In the genomic region with DNA sequence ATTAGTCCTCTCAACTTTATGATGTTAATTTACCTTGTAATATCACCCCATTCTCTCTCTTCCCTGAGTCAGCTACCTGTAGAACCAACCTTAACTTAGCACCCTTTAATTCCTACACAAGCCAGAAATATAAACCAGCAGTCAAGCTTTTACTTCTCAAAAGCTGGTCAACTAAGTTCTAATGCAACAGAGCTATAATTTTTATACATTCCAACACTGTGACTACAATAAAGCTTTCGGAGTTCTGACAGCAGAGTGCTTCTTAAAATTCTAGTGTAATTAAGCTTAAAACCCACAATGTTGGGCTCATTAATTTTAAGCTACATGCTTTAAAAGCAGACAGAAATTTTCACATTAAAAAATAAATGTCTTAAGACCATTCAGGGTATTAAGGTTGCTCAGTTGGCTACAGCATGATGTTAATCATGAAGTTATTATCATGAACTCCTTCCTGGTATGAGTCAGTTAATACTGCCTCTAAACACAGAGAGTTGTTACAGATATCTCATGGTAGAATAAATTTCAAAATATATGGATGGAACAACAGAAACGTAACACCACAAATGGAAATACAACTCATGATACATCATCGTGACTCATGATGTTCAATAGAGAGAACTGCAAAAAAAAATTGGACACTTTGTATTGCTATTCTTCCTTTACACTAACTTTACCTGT, we compare ENCODE assay signal across 9 cellular contexts.
A peak's percentile ranks its signal among the peaks of the same experiment; 100 is the strongest.
DNase-seq lines count a peak whose midpoint lies in the region; ATAC-seq, FAIRE-seq and TF ChIP-seq lines count a peak whose summit lies in the region.
"Had no signal": no experiment of that assay in that cellular context is flagged by ENCODE, and none has a peak within 500 bp of the region (broad histone marks: within the 10 kb centered on the region; RNA-seq: fewer than 3 reads in every experiment).

No MANE protein-coding gene starts in this region.

- no peak overlapping the region for H2AFZ ChIP-seq in HCT116 (ENCODE audit: low read depth, low read length, poor library complexity, severe bottlenecking)
- H2AFZ ChIP-seq in astrocyte (ENCODE audit: low read depth, low read length) = no peak overlapping the region

- H3K4me2 ChIP-seq in HCT116 (ENCODE audit: low read length) = peak overlapping the region; percentile 57
- peak overlapping the region; percentile 47 for H3K4me2 ChIP-seq in astrocyte (ENCODE audit: low read length)

- TF ChIP-seq POLR2A in HCT116 (IDR thresholded peaks at IDR 0.05; ENCODE audit: borderline replicate concordance, extremely low read depth, insufficient read depth, insufficient read length) = no peak
- no peak for TF ChIP-seq POLR2A in uterus (IDR thresholded peaks at IDR 0.05)

- H3K36me3 ChIP-seq in HCT116 (ENCODE audit: control insufficient read depth in 1 of 2, insufficient read depth in 2 of 2, low read length in 2 of 2) (peaks cover under 1 to 10% of the 10 kb centered on the region in 2 experiments; a peak in 2 of 4 replicates), astrocyte (ENCODE audit: insufficient read depth, low read length) (peaks cover 21% of the 10 kb centered on the region), uterus (no peaks in the 10 kb centered on the region)

- FAIRE-seq in astrocyte (lab: Jason Lieb, UNC) = peak; percentile 97

- TF ChIP-seq CTCF in HCT116 (IDR thresholded peaks at IDR 0.05 in 2 of 3, conservative IDR thresholded peaks at IDR 0.05 in 1 of 3; ENCODE audit: borderline replicate concordance in 1 of 3, insufficient read depth in 1 of 3, low read depth in 2 of 3, low read length in 2 of 3) (no peak), astrocyte (IDR thresholded peaks at IDR 0.05; ENCODE audit: insufficient read depth, low read depth, low read length) (no peak), uterus (IDR thresholded peaks at IDR 0.05) (no peak)

- peaks cover 7% of the 10 kb centered on the region for H3K4me1 Mint-ChIP-seq in astrocyte (ENCODE audit: low read depth, unreplicated experiment)
- H3K4me1 Mint-ChIP-seq: activated naive CD4-positive, alpha-beta T cell treated with anti-CD3 and anti-CD28 coated beads, Interleukin-2, amount 50 U/mL, for 24 hours had no signal

- H3K9ac ChIP-seq in HCT116 (ENCODE audit: low read length) (peak overlapping the region; percentile 39), astrocyte (ENCODE audit: low read length) (peak overlapping the region; percentile 32)

- no peaks in the 10 kb centered on the region for H3K9me3 Mint-ChIP-seq in astrocyte (ENCODE audit: unreplicated experiment)
- H3K9me3 Mint-ChIP-seq: activated naive CD4-positive, alpha-beta T cell treated with anti-CD3 and anti-CD28 coated beads, Interleukin-2, amount 50 U/mL, for 24 hours had no signal

- peaks cover 9% of the 10 kb centered on the region for H3K36me3 Mint-ChIP-seq in astrocyte (ENCODE audit: low read depth, unreplicated experiment)
- H3K36me3 Mint-ChIP-seq: activated naive CD4-positive, alpha-beta T cell treated with anti-CD3 and anti-CD28 coated beads, Interleukin-2, amount 50 U/mL, for 24 hours had no signal

- H3K27ac ChIP-seq in HCT116 (ENCODE audit: low read depth, low read length) = peak overlapping the region; percentile 84
- peak overlapping the region; percentile 87 for H3K27ac ChIP-seq in astrocyte (ENCODE audit: low read depth, low read length)
- H3K27ac ChIP-seq in uterus = peak overlapping the region; percentile 62 to 65

- ATAC-seq in HCT116 (peak; percentile 85), HG03196 (IDR thresholded peaks at IDR 0.05; ENCODE audit: unreplicated experiment) (no peak)

- peak overlapping the region in 1 of 2 experiments; percentile 6; a peak in 1 of 4 replicates for H3K4me3 ChIP-seq in HCT116 (replicated peaks in 1 of 2; ENCODE audit: low read depth in 1 of 2, low read length in 2 of 2)
- no peak overlapping the region for H3K4me3 ChIP-seq in astrocyte (ENCODE audit: insufficient read depth, low read depth, low read length)
- no peak overlapping the region for H3K4me3 ChIP-seq in uterus

- DNase-seq in HCT116 (ENCODE audit: low read depth, low spot score) = peak; percentile 86
- DNase-seq in astrocyte (ENCODE audit: low read depth) = peak; percentile 94
- DNase-seq in glomerular visceral epithelial cell (ENCODE audit: extremely low spot score) = peak; percentile 76
- DNase-seq in uterus = no peak
- no peak for DNase-seq in AML-193 (lab: John Stamatoyannopoulos, UW)
- no peak for DNase-seq in amygdala (lab: John Stamatoyannopoulos, UW)
- DNase-seq: stimulated activated CD4-positive, alpha-beta T cell treated with anti-CD3 and anti-CD28 coated beads, Interleukin-1b, Interleukin-23, amount 100 ng/mL, for 48 hours had no signal

- peaks cover 11 to 31% of the 10 kb centered on the region in 2 experiments for H3K4me1 ChIP-seq in HCT116 (ENCODE audit: control insufficient read depth in 1 of 2, insufficient read depth in 2 of 2, low read length in 2 of 2)
- peaks cover 18% of the 10 kb centered on the region for H3K4me1 ChIP-seq in astrocyte (ENCODE audit: insufficient read depth, low read length)
- H3K4me1 ChIP-seq in uterus = no peaks in the 10 kb centered on the region

- CTCF ChIA-PET in HCT116 (lab: Charles Lee) = interaction anchor here (1.9 kb wide), 1 partner anchor 78 kb away, joined by 5 read pairs; no protein-coding TSS in a partner anchor

- H3K9me2 ChIP-seq in HCT116 (ENCODE audit: insufficient read depth) = no peaks in the 10 kb centered on the region

- intact Hi-C loops in HCT116 (cut with micrococcal nuclease) = no loop called here
- intact Hi-C loops in uterus (cut with DNase I; ENCODE audit: low total_unique reads) = no loop called here

- H3K27ac Mint-ChIP-seq in astrocyte (ENCODE audit: unreplicated experiment) = peak overlapping the region; percentile 80
- H3K27ac Mint-ChIP-seq: activated naive CD4-positive, alpha-beta T cell treated with anti-CD3 and anti-CD28 coated beads, Interleukin-2, amount 50 U/mL, for 24 hours had no signal

- RAD21 ChIA-PET in HCT116 (lab: Charles Lee; ENCODE audit: low non-redundant PET in 1 of 2, low total read pairs in 2 of 2, uncharacterized antibody in 2 of 2, unreplicated experiment in 2 of 2) = no interaction called here

- H3K27me3 Mint-ChIP-seq in astrocyte (ENCODE audit: low read depth, unreplicated experiment) = no peaks in the 10 kb centered on the region
- H3K27me3 Mint-ChIP-seq: activated naive CD4-positive, alpha-beta T cell treated with anti-CD3 and anti-CD28 coated beads, Interleukin-2, amount 50 U/mL, for 24 hours had no signal

- H3K79me2 ChIP-seq in HCT116 (ENCODE audit: insufficient read depth, low read length) (no peaks in the 10 kb centered on the region), astrocyte (ENCODE audit: insufficient read depth, low read length) (no peaks in the 10 kb centered on the region)

- no peaks in the 10 kb centered on the region for H4K20me1 ChIP-seq in HCT116 (ENCODE audit: insufficient read depth)
- no peaks in the 10 kb centered on the region for H4K20me1 ChIP-seq in astrocyte (ENCODE audit: insufficient read depth, low read length)

- POLR2A ChIA-PET in HCT116 (lab: Charles Lee) = interaction anchor here (0.7 to 2.4 kb wide), 4 partner anchors 12 to 66 kb away, joined by 4 to 25 read pairs (median 6); no protein-coding TSS in a partner anchor

- no peaks in the 10 kb centered on the region for H3K9me3 ChIP-seq in HCT116 (ENCODE audit: control insufficient read depth in 1 of 2, insufficient read depth in 1 of 2, low read depth in 1 of 2, low read length in 2 of 2)
- no peaks in the 10 kb centered on the region for H3K9me3 ChIP-seq in astrocyte (ENCODE audit: insufficient read depth, low read depth, low read length)
- no peaks in the 10 kb centered on the region for H3K9me3 ChIP-seq in uterus

- TF ChIP-seq RAD21 in HCT116 (IDR thresholded peaks at IDR 0.05; ENCODE audit: low read depth) = peak; percentile 23; the same call in 1 of the 2 replicates

- no peak overlapping the region for H3K4me3 Mint-ChIP-seq in astrocyte (ENCODE audit: unreplicated experiment)
- H3K4me3 Mint-ChIP-seq: activated naive CD4-positive, alpha-beta T cell treated with anti-CD3 and anti-CD28 coated beads, Interleukin-2, amount 50 U/mL, for 24 hours had no signal

- H3K27me3 ChIP-seq in HCT116 (ENCODE audit: insufficient read depth, low read length) = no peaks in the 10 kb centered on the region
- H3K27me3 ChIP-seq in astrocyte (ENCODE audit: insufficient read depth, low read length) = no peaks in the 10 kb centered on the region
- no peaks in the 10 kb centered on the region for H3K27me3 ChIP-seq in uterus

- BruUV-seq in HCT116 (replicated peaks; lab: Mats Ljungman, UMichigan) = TSS peak; percentile 65

TF ChIP-seq in HCT116, 20 proteins besides CTCF, POLR2A, EP300 and RAD21 (continues in another document):
- TF ChIP-seq CEBPB (IDR thresholded peaks at IDR 0.05; ENCODE audit: low read depth) (peak; percentile 90), CBX3 (IDR thresholded peaks at IDR 0.05; ENCODE audit: low read depth) (peak; percentile 92), YY1 (IDR thresholded peaks at IDR 0.05; ENCODE audit: extremely low read depth, insufficient replicate concordance, low read depth, low read length) (no peak), EGR1 (IDR thresholded peaks at IDR 0.05; ENCODE audit: low read depth) (0 out of 2 replicates have a peak, but pooled peaks have one; percentile 39), SRF (IDR thresholded peaks at IDR 0.05; ENCODE audit: low read depth) (peak; percentile 91), JUND (IDR thresholded peaks at IDR 0.05) (peak; percentile 93), ELF1 (IDR thresholded peaks at IDR 0.05; ENCODE audit: borderline replicate concordance, low read depth) (peak; percentile 44), FOSL1 (IDR thresholded peaks at IDR 0.05; ENCODE audit: low read depth) (peak; percentile 96)
- TF ChIP-seq, protein P1, sequence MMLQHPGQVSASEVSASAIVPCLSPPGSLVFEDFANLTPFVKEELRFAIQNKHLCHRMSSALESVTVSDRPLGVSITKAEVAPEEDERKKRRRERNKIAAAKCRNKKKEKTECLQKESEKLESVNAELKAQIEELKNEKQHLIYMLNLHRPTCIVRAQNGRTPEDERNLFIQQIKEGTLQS (IDR thresholded peaks at IDR 0.05) = peak; percentile 19; the same call in 1 of the 2 replicates
- TF ChIP-seq, protein P2, sequence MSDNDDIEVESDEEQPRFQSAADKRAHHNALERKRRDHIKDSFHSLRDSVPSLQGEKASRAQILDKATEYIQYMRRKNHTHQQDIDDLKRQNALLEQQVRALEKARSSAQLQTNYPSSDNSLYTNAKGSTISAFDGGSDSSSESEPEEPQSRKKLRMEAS (IDR thresholded peaks at IDR 0.05) = peak; percentile 66

Comparison
In these comparisons a context has a peak if more than half of its experiments do, and no peak if none do; other contexts are left out.
1. DNase-seq: peak in HCT116 (single experiment), astrocyte (single experiment) and glomerular visceral epithelial cell (single experiment); none in uterus (0 of 2), AML-193 (0 of 2) and amygdala (0 of 56).
2. Peak in every context shown above with its lines, with median percentiles within 50 percentile points of each other: H3K27ac ChIP-seq.